In genomic region chr13:32001392-32001768, GRCh38 we compare ENCODE assay signal across 8 cellular contexts. TPM values are rescaled to one million over a fixed set of nuclear protein-coding genes. Genes with fewer than 3 reads are reported as not detected.
DNase-seq lines count a peak whose midpoint lies in the region; ATAC-seq and TF ChIP-seq lines count a peak whose summit lies in the region.

No MANE protein-coding gene starts in this region.

- in situ Hi-C loops in G401 (cut with HindIII; ENCODE audit: low sequenced_read_pairs): no loop called here

- peak; percentile 64 for ATAC-seq in GM19328 (IDR thresholded peaks at IDR 0.05; ENCODE audit: unreplicated experiment)
- peak; percentile 84 for ATAC-seq in HG03378 (IDR thresholded peaks at IDR 0.05; ENCODE audit: unreplicated experiment)
- ATAC-seq in RWPE2 (ENCODE audit: low read depth): peak; percentile 50; the same call in 2 of the 3 replicates
- ATAC-seq in HG03135 (IDR thresholded peaks at IDR 0.05; ENCODE audit: unreplicated experiment): no peak

- H4K20me1 ChIP-seq in osteoblast (ENCODE audit: insufficient read depth, low read length): no peaks in the 10 kb centered on the region

- no peaks in the 10 kb centered on the region for H3K79me2 ChIP-seq in osteoblast (ENCODE audit: insufficient read depth, low read length)

- H3K9me3 ChIP-seq in RWPE2 (ENCODE audit: severe bottlenecking): no peaks in the 10 kb centered on the region
- H3K9me3 ChIP-seq in osteoblast (ENCODE audit: low read depth, low read length): no peaks in the 10 kb centered on the region

- H3K4me3 ChIP-seq in RWPE2 (ENCODE audit: severe bottlenecking) (no peak overlapping the region), osteoblast (ENCODE audit: insufficient read depth, low read length) (no peak overlapping the region)

- no peak overlapping the region for H3K27ac ChIP-seq in RWPE2 (ENCODE audit: poor library complexity, severe bottlenecking)
- no peak overlapping the region for H3K27ac ChIP-seq in osteoblast (ENCODE audit: low read depth, low read length)

- peak; percentile 61 for TF ChIP-seq CTCF in RWPE2 (IDR thresholded peaks at IDR 0.05; ENCODE audit: poor library complexity, severe bottlenecking)
- TF ChIP-seq CTCF in osteoblast (IDR thresholded peaks at IDR 0.05; ENCODE audit: extremely low read depth, low read depth, low read length): peak; percentile 65

- peak; percentile 66 for DNase-seq in GF-D8 (lab: John Stamatoyannopoulos, UW)
- no peak for DNase-seq in RWPE2 (ENCODE audit: low spot score)
- DNase-seq in fibroblast of gingiva (ENCODE audit: low read depth): peak; percentile 34
- peak; percentile 91 for DNase-seq in osteoblast (ENCODE audit: insufficient read length, low spot score, missing footprints)
- DNase-seq in G401 (ENCODE audit: low spot score): no peak

- H3K27me3 ChIP-seq in RWPE2 (ENCODE audit: insufficient read depth, poor library complexity, severe bottlenecking) (no peaks in the 10 kb centered on the region), osteoblast (ENCODE audit: insufficient read depth, low read length) (no peaks in the 10 kb centered on the region)

- H3K36me3 ChIP-seq in RWPE2 (ENCODE audit: low read depth) (no peaks in the 10 kb centered on the region), osteoblast (ENCODE audit: insufficient read depth, low read length) (no peaks in the 10 kb centered on the region)

- H3K4me1 ChIP-seq in RWPE2 (ENCODE audit: insufficient read depth, poor library complexity, severe bottlenecking) (no peaks in the 10 kb centered on the region), osteoblast (ENCODE audit: insufficient read depth, low read length) (no peaks in the 10 kb centered on the region)

- H3K4me2 ChIP-seq in osteoblast (ENCODE audit: insufficient read depth, low read length): no peak overlapping the region

- H2AFZ ChIP-seq in osteoblast (ENCODE audit: low read length): no peak overlapping the region

RNA-seq across cellular contexts. Expression of gene FRY, which starts 30.2 kb away (rescaled TPM):
- total RNA-seq in osteoblast: 8.3 and 12.3 TPM in 2 replicates
- under 0.01 and 3.1 TPM in 2 replicates for total RNA-seq in G401 (2014; rRNA removed; shearing (Covaris generic))

Comparison
In these comparisons a context has a peak if more than half of its experiments do, and no peak if none do; other contexts are left out.
1. DNase-seq: peak in GF-D8 (single experiment), fibroblast of gingiva (single experiment) and osteoblast (single experiment); none in RWPE2 (single experiment) and G401 (single experiment).